ENCODE assay signal across 1 cellular context in the genomic region with DNA sequence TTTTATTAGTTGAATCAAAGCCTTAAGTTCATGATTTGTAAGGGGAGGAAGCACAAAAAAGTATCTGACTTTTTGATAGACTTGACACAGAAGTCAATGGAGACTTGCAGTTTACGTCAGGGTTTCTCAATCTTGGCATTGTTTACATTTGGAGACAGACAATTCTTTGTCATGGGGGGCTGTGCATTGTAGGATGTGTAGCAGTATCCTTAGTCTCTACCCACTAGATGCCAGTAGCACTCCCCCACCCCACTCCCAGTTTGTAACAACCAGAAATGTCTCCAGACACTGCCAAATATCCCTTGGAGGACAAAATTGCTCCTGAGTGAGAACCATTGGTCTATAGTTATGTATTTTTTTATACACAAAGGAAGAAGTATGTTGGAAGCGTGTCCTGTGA.
TF ChIP-seq lines count a peak whose summit lies in the region.

No MANE protein-coding gene starts in this region.

TF ChIP-seq in SK-N-SH treated with all-trans-retinoic acid at 6 μM for 48 hours, 23 proteins besides CTCF, POLR2A, EP300 and RAD21 (continued from another document):
- TF ChIP-seq, protein P1, sequence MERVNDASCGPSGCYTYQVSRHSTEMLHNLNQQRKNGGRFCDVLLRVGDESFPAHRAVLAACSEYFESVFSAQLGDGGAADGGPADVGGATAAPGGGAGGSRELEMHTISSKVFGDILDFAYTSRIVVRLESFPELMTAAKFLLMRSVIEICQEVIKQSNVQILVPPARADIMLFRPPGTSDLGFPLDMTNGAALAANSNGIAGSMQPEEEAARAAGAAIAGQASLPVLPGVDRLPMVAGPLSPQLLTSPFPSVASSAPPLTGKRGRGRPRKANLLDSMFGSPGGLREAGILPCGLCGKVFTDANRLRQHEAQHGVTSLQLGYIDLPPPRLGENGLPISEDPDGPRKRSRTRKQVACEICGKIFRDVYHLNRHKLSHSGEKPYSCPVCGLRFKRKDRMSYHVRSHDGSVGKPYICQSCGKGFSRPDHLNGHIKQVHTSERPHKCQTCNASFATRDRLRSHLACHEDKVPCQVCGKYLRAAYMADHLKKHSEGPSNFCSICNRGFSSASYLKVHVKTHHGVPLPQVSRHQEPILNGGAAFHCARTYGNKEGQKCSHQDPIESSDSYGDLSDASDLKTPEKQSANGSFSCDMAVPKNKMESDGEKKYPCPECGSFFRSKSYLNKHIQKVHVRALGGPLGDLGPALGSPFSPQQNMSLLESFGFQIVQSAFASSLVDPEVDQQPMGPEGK (CRISPR knock-in tag; IDR thresholded peaks at IDR 0.05; ENCODE audit: borderline replicate concordance): no peak
- TF ChIP-seq ISL1 (CRISPR knock-in tag; IDR thresholded peaks at IDR 0.05) (no peak), ZNF565 (CRISPR knock-in tag; conservative IDR thresholded peaks at IDR 0.05; ENCODE audit: low read depth) (no peak), TOX (CRISPR knock-in tag; IDR thresholded peaks at IDR 0.05; ENCODE audit: borderline replicate concordance) (no peak)
TF ChIP-seq in SK-N-SH treated with all-trans-retinoic acid at 6 μM for 48 hours: peak in this region for 0.
